9 cellular contexts compared by ENCODE assay signal in the genomic region with DNA sequence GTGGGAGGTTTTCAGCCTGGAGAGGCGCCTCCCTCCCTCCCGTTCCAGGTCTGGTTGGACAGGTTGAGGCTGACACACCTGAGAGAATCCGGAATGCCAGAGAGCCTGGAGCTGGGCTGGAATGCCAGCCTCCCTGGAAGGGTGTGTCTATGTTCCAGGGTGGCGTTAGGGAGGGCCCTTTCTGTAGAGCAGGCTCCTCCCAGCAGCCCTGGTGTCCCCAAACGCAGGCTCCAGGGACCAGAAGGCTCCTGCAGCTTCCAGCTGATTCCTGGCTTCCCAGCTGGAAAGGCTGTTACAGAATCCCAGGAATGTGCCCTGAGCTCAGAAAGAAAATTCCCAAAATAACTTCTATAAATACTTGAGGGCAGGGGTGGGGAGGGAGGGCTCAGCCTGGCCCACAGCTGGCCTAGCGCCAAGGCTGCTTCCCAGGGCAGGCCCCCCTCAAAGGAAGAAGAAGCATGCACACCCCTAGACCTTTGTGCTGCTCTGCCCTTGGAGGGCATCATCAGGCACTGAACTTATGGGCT.
A peak's percentile ranks its signal among the peaks of the same experiment; 100 is the strongest.
DNase-seq lines count a peak whose midpoint lies in the region; ATAC-seq and TF ChIP-seq lines count a peak whose summit lies in the region.
"Had no signal": no experiment of that assay in that cellular context is flagged by ENCODE, and none has a peak within 500 bp of the region (broad histone marks: within the 10 kb centered on the region; RNA-seq: fewer than 3 reads in every experiment).

No MANE protein-coding gene starts in this region.

- H3K4me3 Mint-ChIP-seq in CD4-positive, alpha-beta memory T cell = no peak overlapping the region

- no peak overlapping the region for H3K4ac ChIP-seq in mesendoderm (ENCODE audit: low read depth, low read length)

- CTCF ChIA-PET in CD4-positive, alpha-beta memory T cell (lab: Charles Lee; ENCODE audit: partially characterized antibody) = no interaction called here

- intact Hi-C loops in CD4-positive, alpha-beta memory T cell (cut with micrococcal nuclease) = no loop called here

- H3K9ac ChIP-seq in mesendoderm (ENCODE audit: low read length) = no peak overlapping the region

- no peak overlapping the region for H3K4me3 ChIP-seq in ectodermal cell (ENCODE audit: insufficient read depth, low read depth, low read length)
- no peak overlapping the region for H3K4me3 ChIP-seq in mesendoderm (ENCODE audit: low read length)
- no peak overlapping the region for H3K4me3 ChIP-seq in CD4-positive, alpha-beta memory T cell (ENCODE audit: low read length in 2 of 2)

- no peak for TF ChIP-seq CTCF in 22Rv1 (IDR thresholded peaks at IDR 0.05)

- no peaks in the 10 kb centered on the region for H3K27me3 Mint-ChIP-seq in CD4-positive, alpha-beta memory T cell

- peaks cover 16 to 54% of the 10 kb centered on the region in 2 donors for H3K36me3 Mint-ChIP-seq in CD4-positive, alpha-beta memory T cell

- H2BK15ac ChIP-seq in mesendoderm (replicated peaks; ENCODE audit: low read depth) = no peak overlapping the region

- H3K9me3 Mint-ChIP-seq in CD4-positive, alpha-beta memory T cell = peaks cover 0 to 1% (median 0%) of the 10 kb centered on the region in 8 donors

- peaks cover 36% of the 10 kb centered on the region for H3K4me1 ChIP-seq in ectodermal cell (ENCODE audit: control insufficient read depth, insufficient read depth, low read length)
- peaks cover 12% of the 10 kb centered on the region for H3K4me1 ChIP-seq in mesendoderm (ENCODE audit: control insufficient read depth, low read depth, low read length)
- peaks cover 41% of the 10 kb centered on the region for H3K4me1 ChIP-seq in CD4-positive, alpha-beta memory T cell (ENCODE audit: insufficient read depth, low read length)

- H3K27ac ChIP-seq in 22Rv1 = peak overlapping the region; percentile 58
- H3K27ac ChIP-seq in ectodermal cell (ENCODE audit: insufficient read depth, low read depth, low read length, poor library complexity, severe bottlenecking) = peak overlapping the region; percentile 71
- no peak overlapping the region for H3K27ac ChIP-seq in mesendoderm (ENCODE audit: low read depth, low read length)
- no peak overlapping the region for H3K27ac ChIP-seq in CD4-positive, alpha-beta memory T cell (ENCODE audit: low read depth, low read length)

- ATAC-seq in GM18861 (IDR thresholded peaks at IDR 0.05; ENCODE audit: unreplicated experiment) = no peak

- no peak overlapping the region for H3K4me2 ChIP-seq in mesendoderm (ENCODE audit: low read length)

- 50 to 51% methylated on average over 6 of the region's 6 CpGs for whole genome bisulfite sequencing in ectodermal cell, 2 experiments
- no CpG with 5 or more reads among the region's 6 CpGs for WGBS in mesendoderm (ENCODE audit: extremely low coverage, insufficient coverage, low lambda C conversion rate)

- H3K23ac ChIP-seq in mesendoderm (ENCODE audit: low read length) = no peak overlapping the region

- DNase-seq in mesendoderm = peak; percentile 99
- DNase-seq in NOMO-1 (lab: John Stamatoyannopoulos, UW; ENCODE audit: unreplicated experiment in 2 of 2) = no peak
- no peak for DNase-seq in DMS 273 treated with DMSO at 0.1 percent for 48 hours (lab: John Stamatoyannopoulos, UW)
- no peak for DNase-seq in CD4-positive, alpha-beta memory T cell
- DNase-seq: DND-41 had no signal

- H2BK5ac ChIP-seq in mesendoderm (ENCODE audit: low read length) = no peak overlapping the region

- H2BK120ac ChIP-seq in mesendoderm (ENCODE audit: low read depth, low read length) = no peak overlapping the region

- no peaks in the 10 kb centered on the region for H3K79me1 ChIP-seq in mesendoderm (ENCODE audit: low read length)

- TF ChIP-seq EP300 in Ishikawa (IDR thresholded peaks at IDR 0.05; ENCODE audit: borderline replicate concordance) = peak; percentile 66; the same call in 1 of the 2 replicates

- H3K56ac ChIP-seq in mesendoderm (ENCODE audit: low read length) = no peak overlapping the region

- H3K18ac ChIP-seq in mesendoderm (ENCODE audit: low read length) = no peak overlapping the region

- H3K4me1 Mint-ChIP-seq in CD4-positive, alpha-beta memory T cell = peaks cover 26 to 60% (median 47%) of the 10 kb centered on the region in 4 donors

- no peaks in the 10 kb centered on the region for H3K79me2 ChIP-seq in mesendoderm (ENCODE audit: control insufficient read depth, insufficient read depth, low read length)

- H3K27me3 ChIP-seq in ectodermal cell (ENCODE audit: control insufficient read depth, insufficient read depth, low read length, poor library complexity, severe bottlenecking) = no peaks in the 10 kb centered on the region
- H3K27me3 ChIP-seq in mesendoderm (ENCODE audit: insufficient read depth, low read length, poor library complexity) = no peaks in the 10 kb centered on the region
- no peaks in the 10 kb centered on the region for H3K27me3 ChIP-seq in CD4-positive, alpha-beta memory T cell (ENCODE audit: insufficient read depth, low read length)

- no peak overlapping the region for H4K8ac ChIP-seq in mesendoderm (ENCODE audit: low read depth, low read length)

- no peaks in the 10 kb centered on the region for H3K36me3 ChIP-seq in ectodermal cell (ENCODE audit: control insufficient read depth, insufficient read depth, low read length)
- H3K36me3 ChIP-seq in mesendoderm (ENCODE audit: control insufficient read depth, insufficient read depth, low read length) = no peaks in the 10 kb centered on the region
- peaks cover 10% of the 10 kb centered on the region for H3K36me3 ChIP-seq in CD4-positive, alpha-beta memory T cell (ENCODE audit: insufficient read depth, low read length)

- H2AK5ac ChIP-seq in mesendoderm (ENCODE audit: low read length) = no peak overlapping the region

- POLR2A ChIA-PET in CD4-positive, alpha-beta memory T cell (lab: Charles Lee; ENCODE audit: partially characterized antibody) = interaction anchor here (1.1 kb wide), 1 partner anchor 10 kb away, joined by 3 read pairs; no protein-coding TSS in a partner anchor

- peak; percentile 17; the same call in 1 of the 2 replicates for TF ChIP-seq RAD21 in Ishikawa (IDR thresholded peaks at IDR 0.05; ENCODE audit: low read depth)

- H3K9me3 ChIP-seq in ectodermal cell (ENCODE audit: control insufficient read depth, low read length) = no peaks in the 10 kb centered on the region
- no peaks in the 10 kb centered on the region for H3K9me3 ChIP-seq in CD4-positive, alpha-beta memory T cell (ENCODE audit: control insufficient read depth in 1 of 2, low read length in 2 of 2)

- H4K5ac ChIP-seq in mesendoderm (ENCODE audit: low read length) = no peak overlapping the region

- peak overlapping the region in 3 of 7 donors; percentile 41 to 70 (median 48) for H3K27ac Mint-ChIP-seq in CD4-positive, alpha-beta memory T cell

TF ChIP-seq in Ishikawa, 13 proteins besides CTCF, POLR2A, EP300 and RAD21:
- TF ChIP-seq CEBPB (IDR thresholded peaks at IDR 0.05) = no peak
- TF ChIP-seq EGR1 (IDR thresholded peaks at IDR 0.05) = no peak
- no peak for TF ChIP-seq ZBTB7A (IDR thresholded peaks at IDR 0.05; ENCODE audit: low read depth)
- no peak for TF ChIP-seq YY1 (IDR thresholded peaks at IDR 0.05; ENCODE audit: low read depth)
- no peak for TF ChIP-seq CREB1 (IDR thresholded peaks at IDR 0.05; ENCODE audit: low read depth)
- TF ChIP-seq, protein P1, sequence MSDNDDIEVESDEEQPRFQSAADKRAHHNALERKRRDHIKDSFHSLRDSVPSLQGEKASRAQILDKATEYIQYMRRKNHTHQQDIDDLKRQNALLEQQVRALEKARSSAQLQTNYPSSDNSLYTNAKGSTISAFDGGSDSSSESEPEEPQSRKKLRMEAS (IDR thresholded peaks at IDR 0.05) = peak; percentile 59
- peak; percentile 75 for TF ChIP-seq TCF12 (IDR thresholded peaks at IDR 0.05; ENCODE audit: low read depth)
- TF ChIP-seq NFIC (IDR thresholded peaks at IDR 0.05) = peak; percentile 88
- TF ChIP-seq FOXM1 (IDR thresholded peaks at IDR 0.05; ENCODE audit: borderline replicate concordance, low read depth) = peak; percentile 52; the same call in 1 of the 2 replicates
- TF ChIP-seq TAF1 (IDR thresholded peaks at IDR 0.05; ENCODE audit: low read depth) = no peak
- TF ChIP-seq TEAD4 (IDR thresholded peaks at IDR 0.05) = peak; percentile 96
- TF ChIP-seq, protein P2, sequence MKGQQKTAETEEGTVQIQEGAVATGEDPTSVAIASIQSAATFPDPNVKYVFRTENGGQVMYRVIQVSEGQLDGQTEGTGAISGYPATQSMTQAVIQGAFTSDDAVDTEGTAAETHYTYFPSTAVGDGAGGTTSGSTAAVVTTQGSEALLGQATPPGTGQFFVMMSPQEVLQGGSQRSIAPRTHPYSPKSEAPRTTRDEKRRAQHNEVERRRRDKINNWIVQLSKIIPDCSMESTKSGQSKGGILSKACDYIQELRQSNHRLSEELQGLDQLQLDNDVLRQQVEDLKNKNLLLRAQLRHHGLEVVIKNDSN (IDR thresholded peaks at IDR 0.05) = no peak
- TF ChIP-seq, protein P3, sequence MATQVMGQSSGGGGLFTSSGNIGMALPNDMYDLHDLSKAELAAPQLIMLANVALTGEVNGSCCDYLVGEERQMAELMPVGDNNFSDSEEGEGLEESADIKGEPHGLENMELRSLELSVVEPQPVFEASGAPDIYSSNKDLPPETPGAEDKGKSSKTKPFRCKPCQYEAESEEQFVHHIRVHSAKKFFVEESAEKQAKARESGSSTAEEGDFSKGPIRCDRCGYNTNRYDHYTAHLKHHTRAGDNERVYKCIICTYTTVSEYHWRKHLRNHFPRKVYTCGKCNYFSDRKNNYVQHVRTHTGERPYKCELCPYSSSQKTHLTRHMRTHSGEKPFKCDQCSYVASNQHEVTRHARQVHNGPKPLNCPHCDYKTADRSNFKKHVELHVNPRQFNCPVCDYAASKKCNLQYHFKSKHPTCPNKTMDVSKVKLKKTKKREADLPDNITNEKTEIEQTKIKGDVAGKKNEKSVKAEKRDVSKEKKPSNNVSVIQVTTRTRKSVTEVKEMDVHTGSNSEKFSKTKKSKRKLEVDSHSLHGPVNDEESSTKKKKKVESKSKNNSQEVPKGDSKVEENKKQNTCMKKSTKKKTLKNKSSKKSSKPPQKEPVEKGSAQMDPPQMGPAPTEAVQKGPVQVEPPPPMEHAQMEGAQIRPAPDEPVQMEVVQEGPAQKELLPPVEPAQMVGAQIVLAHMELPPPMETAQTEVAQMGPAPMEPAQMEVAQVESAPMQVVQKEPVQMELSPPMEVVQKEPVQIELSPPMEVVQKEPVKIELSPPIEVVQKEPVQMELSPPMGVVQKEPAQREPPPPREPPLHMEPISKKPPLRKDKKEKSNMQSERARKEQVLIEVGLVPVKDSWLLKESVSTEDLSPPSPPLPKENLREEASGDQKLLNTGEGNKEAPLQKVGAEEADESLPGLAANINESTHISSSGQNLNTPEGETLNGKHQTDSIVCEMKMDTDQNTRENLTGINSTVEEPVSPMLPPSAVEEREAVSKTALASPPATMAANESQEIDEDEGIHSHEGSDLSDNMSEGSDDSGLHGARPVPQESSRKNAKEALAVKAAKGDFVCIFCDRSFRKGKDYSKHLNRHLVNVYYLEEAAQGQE (IDR thresholded peaks at IDR 0.05; ENCODE audit: low read depth) = 0 out of 2 replicates have a peak, but pooled peaks have one; percentile 4

Comparison
In these comparisons a context has a peak if more than half of its experiments do, and no peak if none do; other contexts are left out.
1. H3K27ac ChIP-seq: peak in 22Rv1 (single experiment) and ectodermal cell (single experiment); none in mesendoderm (single experiment) and CD4-positive, alpha-beta memory T cell (single experiment).